In genomic region chr5:171442287-171443042, GRCh38 we compare ENCODE assay signal across 19 cellular contexts. TPM values are rescaled to one million over a fixed set of nuclear protein-coding genes. Genes with fewer than 3 reads are reported as not detected.
DNase-seq lines count a peak whose midpoint lies in the region; ATAC-seq and TF ChIP-seq lines count a peak whose summit lies in the region.
"Had no signal": no experiment of that assay in that cellular context is flagged by ENCODE, and none has a peak within 500 bp of the region (broad histone marks: within the 10 kb centered on the region; RNA-seq: fewer than 3 reads in every experiment).

No MANE protein-coding gene starts in this region.

- CTCF ChIA-PET in HEK293 (lab: Yijun Ruan, JAX), result no interaction called here

- H3K27me3 ChIP-seq in psoas muscle (ENCODE audit: insufficient read depth in 3 of 3, low read length in 2 of 3) (no peaks in the 10 kb centered on the region), prostate gland (replicated peaks; ENCODE audit: insufficient read depth) (no peaks in the 10 kb centered on the region), tibial nerve (no peaks in the 10 kb centered on the region)
- H3K27me3 ChIP-seq: BLaER1 treated with 17β-estradiol and CSF1 and Interleukin-3, amounts not matched to agents 10 nM and 100 nM had no signal

- H3K4me3 ChIP-seq in HEK293 (ENCODE audit: low read depth, low read length), result no peak overlapping the region
- H3K4me3 ChIP-seq in fibroblast of mammary gland (ENCODE audit: control insufficient read depth, low read depth, low read length), result no peak overlapping the region
- no peak overlapping the region for H3K4me3 ChIP-seq in psoas muscle
- H3K4me3 ChIP-seq in prostate gland, result no peak overlapping the region
- H3K4me3 ChIP-seq in tibial nerve, result no peak overlapping the region
- H3K4me3 ChIP-seq: BLaER1 treated with 17β-estradiol and CSF1 and Interleukin-3, amounts not matched to agents 10 nM and 100 nM had no signal

- H3K27ac ChIP-seq in HEK293 (ENCODE audit: extremely low read depth, low read depth, low read length) (no peak overlapping the region), psoas muscle (no peak overlapping the region), prostate gland (no peak overlapping the region), tibial nerve (no peak overlapping the region)
- H3K27ac ChIP-seq: BLaER1 treated with 17β-estradiol and CSF1 and Interleukin-3, amounts not matched to agents 10 nM and 100 nM; epithelial cell of prostate had no signal

- no peaks in the 10 kb centered on the region for H3K4me1 ChIP-seq in HEK293 (ENCODE audit: control insufficient read depth, insufficient read depth, low read length)
- no peaks in the 10 kb centered on the region for H3K4me1 ChIP-seq in psoas muscle
- no peaks in the 10 kb centered on the region for H3K4me1 ChIP-seq in prostate gland (replicated peaks)
- peaks cover 0 to 9% (median 0%) of the 10 kb centered on the region in 4 donors for H3K4me1 ChIP-seq in tibial nerve

- DNase-seq in RPMI8226 (peak; percentile 49), fibroblast of mammary gland (ENCODE audit: low read depth) (peak; percentile 54), psoas muscle (peak; percentile 37 to 66), superior temporal gyrus (ENCODE audit: extremely low spot score) (no peak), prostate gland (ENCODE audit: low spot score) (no peak), tibial nerve (ENCODE audit: low spot score in 2 of 2) (no peak)
- DNase-seq: activated CD8-positive, alpha-beta memory T cell treated with anti-CD3 and anti-CD28 coated beads, Interleukin-2, amount 10 ng/mL, durations not matched to agents 7 days and 5 days; activated gamma-delta T cell; aorta; head of caudate nucleus; NCI-H1105; NCI-H2171; NCI-H774; stimulated activated CD4-positive, alpha-beta T cell treated with anti-CD3 and anti-CD28 coated beads, Interleukin-1b, Interleukin-23, amount 100 ng/mL, for 48 hours had no signal

- no peak for TF ChIP-seq POLR2A in prostate gland (IDR thresholded peaks at IDR 0.05)
- no peak for TF ChIP-seq POLR2A in tibial nerve (IDR thresholded peaks at IDR 0.05)

- TF ChIP-seq EP300 in tibial nerve (IDR thresholded peaks at IDR 0.05), result no peak

- TF ChIP-seq CTCF in HEK293 (tag by site-specific recombination; IDR thresholded peaks at IDR 0.05) (no peak), fibroblast of mammary gland (conservative IDR thresholded peaks at IDR 0.05; ENCODE audit: control insufficient read depth, insufficient read depth, low read depth, low read length) (no peak), psoas muscle (IDR thresholded peaks at IDR 0.05) (no peak), prostate gland (IDR thresholded peaks at IDR 0.05) (no peak), tibial nerve (IDR thresholded peaks at IDR 0.05) (no peak)

- WGBS in psoas muscle, 3 donors, result 56 to 69% (median 63%) methylated on average over 13 of the region's 13 CpGs
- WGBS in prostate gland, result 78% methylated on average over 13 of the region's 13 CpGs
- 56 to 58% methylated on average over 12 to 13 of the region's 13 CpGs for WGBS in tibial nerve, 2 donors

- ATAC-seq in psoas muscle, result peak in 1 of 4 donors; percentile 11
- ATAC-seq: activated CD8-positive, alpha-beta memory T cell treated with anti-CD3 and anti-CD28 coated beads, Interleukin-2, amount 10 ng/mL, durations not matched to agents 7 days and 5 days had no signal

- H3K36me3 ChIP-seq in HEK293 (ENCODE audit: control insufficient read depth in 2 of 2, insufficient read depth in 1 of 2, low read length in 2 of 2), result no peaks in the 10 kb centered on the region
- no peaks in the 10 kb centered on the region for H3K36me3 ChIP-seq in psoas muscle (ENCODE audit: insufficient read depth in 1 of 2, low read depth in 1 of 2)
- no peaks in the 10 kb centered on the region for H3K36me3 ChIP-seq in prostate gland
- no peaks in the 10 kb centered on the region for H3K36me3 ChIP-seq in tibial nerve
- H3K36me3 ChIP-seq: BLaER1 treated with 17β-estradiol and CSF1 and Interleukin-3, amounts not matched to agents 10 nM and 100 nM had no signal

- POLR2A ChIA-PET in HEK293 (lab: Yijun Ruan, JAX), result no interaction called here

- intact Hi-C loops in psoas muscle (cut with DNase I), result no loop called here
- intact Hi-C loops in prostate gland (cut with DNase I), result no loop called here

- H3K9me3 ChIP-seq in HEK293 (ENCODE audit: control insufficient read depth, insufficient read depth, low read depth, low read length) (no peaks in the 10 kb centered on the region), psoas muscle (no peaks in the 10 kb centered on the region), prostate gland (no peaks in the 10 kb centered on the region), tibial nerve (no peaks in the 10 kb centered on the region)
- H3K9me3 ChIP-seq: BLaER1 treated with 17β-estradiol and CSF1 and Interleukin-3, amounts not matched to agents 10 nM and 100 nM had no signal

TF ChIP-seq in HEK293, 187 proteins besides CTCF, POLR2A, EP300 and RAD21:
- TF ChIP-seq ZNF18 (tag by site-specific recombination; IDR thresholded peaks at IDR 0.05) (no peak), ZIC2 (tag by site-specific recombination; IDR thresholded peaks at IDR 0.05) (peak; percentile 80)

RNA-seq across cellular contexts. Expression of gene FGF18, which starts 23.0 kb away (rescaled TPM):
- total RNA-seq in psoas muscle (under 1 TPM; 0.17 to 0.66 (median 0.28) TPM), prostate gland (under 1 TPM; 0.41 to 0.51 TPM), tibial nerve (1 to 10 TPM; 2.4 to 6.9 (median 6.4) TPM)
- polyA plus RNA-seq in psoas muscle, result under 1 TPM; 0.14 to 0.30 (median 0.29) TPM
- total RNA-seq: activated CD8-positive, alpha-beta memory T cell treated with anti-CD3 and anti-CD28 coated beads, Interleukin-2, amount 10 ng/mL, durations not matched to agents 7 days and 5 days; RPMI7951; T-helper 1 cell treated with Interleukin-12 subunit alpha and Interleukin-12 subunit beta and Interleukin-4 antibody, amounts not matched to agents 30 ng/mL and 1 ng/mL, for 36 hours had no signal

RNA-seq across cellular contexts. Expression of gene NPM1, which starts 54.8 kb away (rescaled TPM):
- 100 to 1,000 TPM; 452 to 635 (median 472) TPM for total RNA-seq in psoas muscle
- polyA plus RNA-seq in psoas muscle, result 1,000 to 10,000 TPM; 1,339 to 2,554 (median 1,854) TPM
- total RNA-seq in prostate gland, result 100 to 1,000 TPM; 397 to 544 TPM
- total RNA-seq in tibial nerve, result 100 to 1,000 TPM; 422 to 496 (median 444) TPM

Comparison
In these comparisons a context has a peak if more than half of its experiments do, and no peak if none do; other contexts are left out.
1. DNase-seq: peak in RPMI8226 (single experiment), fibroblast of mammary gland (single experiment) and psoas muscle (2 of 2); none in superior temporal gyrus (single experiment), prostate gland (single experiment) and tibial nerve (0 of 2).